Comparison of ENCODE assay signal across 8 cellular contexts in genomic region chr18:74598350-74599001, GRCh38. TPM values are rescaled to one million over a fixed set of nuclear protein-coding genes. Genes with fewer than 3 reads are reported as not detected.
A peak's percentile ranks its signal among the peaks of the same experiment; 100 is the strongest.
DNase-seq lines count a peak whose midpoint lies in the region; ATAC-seq, FAIRE-seq and TF ChIP-seq lines count a peak whose summit lies in the region.

No MANE protein-coding gene starts in this region.

- DNase-seq in GM06990 (ENCODE audit: extremely low read depth, insufficient read length) (peak; percentile 87), GM23248 (peak; percentile 69), Kasumi-1 (lab: John Stamatoyannopoulos, UW) (peak; percentile 63 to 65), T-helper 17 cell (peak; percentile 45 to 58 (median 54)), astrocyte (ENCODE audit: low read depth) (peak; percentile 39), smooth muscle cell (lab: John Stamatoyannopoulos, UW; ENCODE audit: unreplicated experiment) (no peak), RCC 7860 (ENCODE audit: low spot score) (no peak)

- H3K36me3 Mint-ChIP-seq in T-helper 17 cell (ENCODE audit: low read depth): peaks cover 5% of the 10 kb centered on the region
- H3K36me3 Mint-ChIP-seq in astrocyte (ENCODE audit: low read depth, unreplicated experiment): no peaks in the 10 kb centered on the region

- WGBS in GM23248 (ENCODE audit: low coverage in 1 of 2, low lambda C conversion rate in 2 of 2, missing lambda C conversion rate in 2 of 2), 2 experiments: 1% methylated on average over 41 to 44 of the region's 44 CpGs
- under 1% methylated on average over 44 of the region's 44 CpGs for WGBS in smooth muscle cell (ENCODE audit: low lambda C conversion rate)

- ATAC-seq in T-helper 17 cell: peak; percentile 66

- H3K27me3 ChIP-seq in GM06990 (replicated peaks; ENCODE audit: control insufficient read depth, insufficient read depth, low read length) (no peaks in the 10 kb centered on the region), GM23248 (replicated peaks; ENCODE audit: insufficient read depth) (no peaks in the 10 kb centered on the region), astrocyte (ENCODE audit: insufficient read depth, low read length) (no peaks in the 10 kb centered on the region), iPS-18a (ENCODE audit: control insufficient read depth, insufficient read depth, low read length) (peaks cover 9% of the 10 kb centered on the region), smooth muscle cell (ENCODE audit: low read depth) (no peaks in the 10 kb centered on the region)

- no peaks in the 10 kb centered on the region for H3K9me3 ChIP-seq in GM23248 (ENCODE audit: low read depth)
- H3K9me3 ChIP-seq in T-helper 17 cell (ENCODE audit: control insufficient read depth, low read length, poor library complexity, severe bottlenecking): no peaks in the 10 kb centered on the region
- H3K9me3 ChIP-seq in astrocyte (ENCODE audit: insufficient read depth, low read depth, low read length): no peaks in the 10 kb centered on the region
- H3K9me3 ChIP-seq in iPS-18a (ENCODE audit: control insufficient read depth, low read depth, low read length): no peaks in the 10 kb centered on the region
- H3K9me3 ChIP-seq in smooth muscle cell (replicated peaks; ENCODE audit: low read depth): no peaks in the 10 kb centered on the region

- H3K4me1 ChIP-seq in GM23248 (ENCODE audit: insufficient read depth) (peaks cover 27% of the 10 kb centered on the region), astrocyte (ENCODE audit: insufficient read depth, low read length) (peaks cover 9% of the 10 kb centered on the region), iPS-18a (ENCODE audit: control insufficient read depth, low read depth, low read length) (peaks cover 9% of the 10 kb centered on the region), smooth muscle cell (ENCODE audit: low read depth) (peaks cover 19% of the 10 kb centered on the region)

- no peaks in the 10 kb centered on the region for H3K27me3 Mint-ChIP-seq in T-helper 17 cell
- H3K27me3 Mint-ChIP-seq in astrocyte (ENCODE audit: low read depth, unreplicated experiment): no peaks in the 10 kb centered on the region

- H3K4me3 ChIP-seq in GM06990 (replicated peaks; ENCODE audit: low read depth, low read length): peak overlapping the region; percentile 97
- H3K4me3 ChIP-seq in GM23248: peak overlapping the region; percentile 81
- H3K4me3 ChIP-seq in astrocyte (ENCODE audit: insufficient read depth, low read depth, low read length): peak overlapping the region; percentile 77
- peak overlapping the region; percentile 99 for H3K4me3 ChIP-seq in iPS-18a (ENCODE audit: low read length)
- peak overlapping the region; percentile 95 for H3K4me3 ChIP-seq in smooth muscle cell

- FAIRE-seq in astrocyte (lab: Jason Lieb, UNC): no peak
- FAIRE-seq in RCC 7860 (lab: Jason Lieb, UNC): no peak

- H3K27ac Mint-ChIP-seq in T-helper 17 cell (peak overlapping the region; percentile 98), astrocyte (ENCODE audit: unreplicated experiment) (peak overlapping the region; percentile 93)

- H3K79me2 ChIP-seq in GM23248 (ENCODE audit: insufficient read depth): peaks cover 72% of the 10 kb centered on the region
- peaks cover 76% of the 10 kb centered on the region for H3K79me2 ChIP-seq in astrocyte (ENCODE audit: insufficient read depth, low read length)
- peaks cover 38% of the 10 kb centered on the region for H3K79me2 ChIP-seq in smooth muscle cell (ENCODE audit: low read depth)

- no peaks in the 10 kb centered on the region for H3K36me3 ChIP-seq in GM06990 (ENCODE audit: control insufficient read depth, insufficient read depth, low read length)
- no peaks in the 10 kb centered on the region for H3K36me3 ChIP-seq in GM23248 (ENCODE audit: low read depth)
- no peaks in the 10 kb centered on the region for H3K36me3 ChIP-seq in astrocyte (ENCODE audit: insufficient read depth, low read length)
- H3K36me3 ChIP-seq in iPS-18a (ENCODE audit: control insufficient read depth, low read depth, low read length): no peaks in the 10 kb centered on the region
- H3K36me3 ChIP-seq in smooth muscle cell (ENCODE audit: low read depth): no peaks in the 10 kb centered on the region

- in situ Hi-C loops in GM23248 (cut with MboI): no loop called here

- TF ChIP-seq CTCF in GM06990 (IDR thresholded peaks at IDR 0.05; ENCODE audit: insufficient read depth, low read length, poor library complexity, severe bottlenecking): peak; percentile 40
- no peak for TF ChIP-seq CTCF in astrocyte (IDR thresholded peaks at IDR 0.05; ENCODE audit: insufficient read depth, low read depth, low read length)
- TF ChIP-seq CTCF in smooth muscle cell (IDR thresholded peaks at IDR 0.05; ENCODE audit: borderline replicate concordance, insufficient read depth, poor library complexity, severe bottlenecking): peak; percentile 9

- H4K20me1 ChIP-seq in GM23248 (ENCODE audit: insufficient read depth) (no peaks in the 10 kb centered on the region), astrocyte (ENCODE audit: insufficient read depth, low read length) (peaks cover 29% of the 10 kb centered on the region), smooth muscle cell (ENCODE audit: low read depth) (peaks cover 7% of the 10 kb centered on the region)

- peak overlapping the region; percentile 89 for H3K27ac ChIP-seq in GM23248
- peak overlapping the region; percentile 97 for H3K27ac ChIP-seq in astrocyte (ENCODE audit: low read depth, low read length)
- no peak overlapping the region for H3K27ac ChIP-seq in iPS-18a (ENCODE audit: low read length)
- peak overlapping the region; percentile 96 for H3K27ac ChIP-seq in smooth muscle cell (ENCODE audit: low read depth)

- H3K9me2 ChIP-seq in GM23248 (ENCODE audit: insufficient read depth): no peaks in the 10 kb centered on the region

- H3K9ac ChIP-seq in GM23248: peak overlapping the region; percentile 99
- peak overlapping the region; percentile 95 for H3K9ac ChIP-seq in astrocyte (ENCODE audit: low read length)
- H3K9ac ChIP-seq in iPS-18a (ENCODE audit: low read length): peak overlapping the region; percentile 97
- peak overlapping the region; percentile 98 for H3K9ac ChIP-seq in smooth muscle cell (ENCODE audit: low read depth)

- H3K4me3 Mint-ChIP-seq in T-helper 17 cell: peak overlapping the region; percentile 96
- peak overlapping the region; percentile 93 for H3K4me3 Mint-ChIP-seq in astrocyte (ENCODE audit: unreplicated experiment)

- H3K4me2 ChIP-seq in GM23248 (ENCODE audit: unreplicated experiment) (peak overlapping the region; percentile 85), astrocyte (ENCODE audit: low read length) (peak overlapping the region; percentile 91), smooth muscle cell (peak overlapping the region; percentile 95)

- H3K9me3 Mint-ChIP-seq in astrocyte (ENCODE audit: unreplicated experiment): no peaks in the 10 kb centered on the region

- H2AFZ ChIP-seq in GM23248 (peak overlapping the region; percentile 88), astrocyte (ENCODE audit: low read depth, low read length) (peak overlapping the region; percentile 84), smooth muscle cell (ENCODE audit: low read depth) (peak overlapping the region; percentile 99)

- H3K4me1 Mint-ChIP-seq in T-helper 17 cell (peaks cover 40% of the 10 kb centered on the region), astrocyte (ENCODE audit: low read depth, unreplicated experiment) (peaks cover 11% of the 10 kb centered on the region)

- H3F3A ChIP-seq in GM23248 (ENCODE audit: insufficient read depth): peaks cover 8% of the 10 kb centered on the region; the same call in 1 of the 2 replicates
- H3F3A ChIP-seq in smooth muscle cell (ENCODE audit: low read depth): peaks cover 3% of the 10 kb centered on the region

RNA-seq across cellular contexts. Expression of gene ZNF407, which starts 0.8 kb away (rescaled TPM):
- total RNA-seq in GM23248 (2014; rRNA removed; shearing (Covaris generic)): 6.3 and 7.7 TPM in 2 replicates
- polyA plus RNA-seq in GM23248 (2016; fragmentation: Nextera tagmentation; extraction: Ambion mirVana) (2.2 and 2.6 TPM in 2 replicates), smooth muscle cell (4.1 and 4.5 TPM in 2 replicates)
- total RNA-seq in T-helper 17 cell (10 to 100 TPM; 26.0 to 27.1 TPM), astrocyte (11.7 and 13.8 TPM in 2 replicates), smooth muscle cell (11.5 and 13.0 TPM in 2 replicates)

Comparison
In these comparisons a context has a peak if more than half of its experiments do, and no peak if none do; other contexts are left out.
1. DNase-seq: peak in GM06990 (single experiment), GM23248 (single experiment), Kasumi-1 (2 of 2), T-helper 17 cell (3 of 3) and astrocyte (single experiment); none in smooth muscle cell (single experiment) and RCC 7860 (single experiment).
2. Peak in every context shown above with its lines, with median percentiles within 50 percentile points of each other: H3K4me3 ChIP-seq, H2AFZ ChIP-seq, H3K4me2 ChIP-seq and H3K9ac ChIP-seq.